Comparison of ENCODE assay signal across 2 cellular contexts in genomic region chrX:30302957-30303356, GRCh38.
A peak's percentile ranks its signal among the peaks of the same experiment; 100 is the strongest.
TF ChIP-seq lines count a peak whose summit lies in the region.

No MANE protein-coding gene starts in this region.

TF ChIP-seq in A549, 52 proteins besides CTCF, POLR2A, EP300 and RAD21 (continues in another document):
- TF ChIP-seq RARB (CRISPR knock-in tag; IDR thresholded peaks at IDR 0.05) (no peak), NR3C1 (IDR thresholded peaks at IDR 0.05) (no peak), FOSL2 (IDR thresholded peaks at IDR 0.05) (no peak), FOSL2 (CRISPR knock-in tag; IDR thresholded peaks at IDR 0.05) (peak; percentile 62), REST (IDR thresholded peaks at IDR 0.05) (no peak), SMC3 (IDR thresholded peaks at IDR 0.05) (no peak), USF2 (IDR thresholded peaks at IDR 0.05) (peak; percentile 76), ZFP36 (IDR thresholded peaks at IDR 0.05; ENCODE audit: borderline replicate concordance, partially characterized antibody) (no peak), HOXA7 (CRISPR knock-in tag; IDR thresholded peaks at IDR 0.05) (0 out of 2 replicates have a peak, but pooled peaks have one; percentile 39), TP53 (CRISPR knock-in tag; IDR thresholded peaks at IDR 0.05) (no peak), ZNF302 (CRISPR knock-in tag; IDR thresholded peaks at IDR 0.05) (no peak), HDAC2 (IDR thresholded peaks at IDR 0.05) (no peak), HES2 (IDR thresholded peaks at IDR 0.05) (no peak), MAFK (IDR thresholded peaks at IDR 0.05; ENCODE audit: partially characterized antibody) (no peak), JUNB (IDR thresholded peaks at IDR 0.05) (no peak), HEYL (CRISPR knock-in tag; IDR thresholded peaks at IDR 0.05) (no peak), CHD2 (IDR thresholded peaks at IDR 0.05; ENCODE audit: low read length, partially characterized antibody) (no peak), FOXS1 (CRISPR knock-in tag; IDR thresholded peaks at IDR 0.05) (no peak), CBX8 (IDR thresholded peaks at IDR 0.05) (no peak), NFE2L2 (conservative IDR thresholded peaks at IDR 0.05; ENCODE audit: low read length) (no peak), CHD4 (IDR thresholded peaks at IDR 0.05; ENCODE audit: borderline replicate concordance) (no peak), BHLHE40 (IDR thresholded peaks at IDR 0.05; ENCODE audit: low read depth, low read length) (peak; percentile 69; the same call in 1 of the 2 replicates), EHF (CRISPR knock-in tag; IDR thresholded peaks at IDR 0.05) (no peak), JUN (IDR thresholded peaks at IDR 0.05) (peak in 1 of 2 experiments; percentile 22; a peak in 1 of 5 replicates), ZSCAN20 (CRISPR knock-in tag; IDR thresholded peaks at IDR 0.05) (no peak), CBX2 (IDR thresholded peaks at IDR 0.05; ENCODE audit: borderline replicate concordance, low read depth) (no peak), GATA3 (IDR thresholded peaks at IDR 0.05; ENCODE audit: borderline replicate concordance) (no peak), RNF2 (IDR thresholded peaks at IDR 0.05; ENCODE audit: borderline replicate concordance, low read depth) (no peak), KDM5A (IDR thresholded peaks at IDR 0.05) (no peak)
- TF ChIP-seq, protein P1, sequence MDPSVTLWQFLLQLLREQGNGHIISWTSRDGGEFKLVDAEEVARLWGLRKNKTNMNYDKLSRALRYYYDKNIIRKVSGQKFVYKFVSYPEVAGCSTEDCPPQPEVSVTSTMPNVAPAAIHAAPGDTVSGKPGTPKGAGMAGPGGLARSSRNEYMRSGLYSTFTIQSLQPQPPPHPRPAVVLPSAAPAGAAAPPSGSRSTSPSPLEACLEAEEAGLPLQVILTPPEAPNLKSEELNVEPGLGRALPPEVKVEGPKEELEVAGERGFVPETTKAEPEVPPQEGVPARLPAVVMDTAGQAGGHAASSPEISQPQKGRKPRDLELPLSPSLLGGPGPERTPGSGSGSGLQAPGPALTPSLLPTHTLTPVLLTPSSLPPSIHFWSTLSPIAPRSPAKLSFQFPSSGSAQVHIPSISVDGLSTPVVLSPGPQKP (IDR thresholded peaks at IDR 0.05; ENCODE audit: low read depth, low read length), result no peak
- TF ChIP-seq, protein P2, sequence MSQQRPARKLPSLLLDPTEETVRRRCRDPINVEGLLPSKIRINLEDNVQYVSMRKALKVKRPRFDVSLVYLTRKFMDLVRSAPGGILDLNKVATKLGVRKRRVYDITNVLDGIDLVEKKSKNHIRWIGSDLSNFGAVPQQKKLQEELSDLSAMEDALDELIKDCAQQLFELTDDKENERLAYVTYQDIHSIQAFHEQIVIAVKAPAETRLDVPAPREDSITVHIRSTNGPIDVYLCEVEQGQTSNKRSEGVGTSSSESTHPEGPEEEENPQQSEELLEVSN (IDR thresholded peaks at IDR 0.05; ENCODE audit: borderline replicate concordance, low read depth), result peak; percentile 42; the same call in 1 of the 2 replicates
- TF ChIP-seq, protein P3, sequence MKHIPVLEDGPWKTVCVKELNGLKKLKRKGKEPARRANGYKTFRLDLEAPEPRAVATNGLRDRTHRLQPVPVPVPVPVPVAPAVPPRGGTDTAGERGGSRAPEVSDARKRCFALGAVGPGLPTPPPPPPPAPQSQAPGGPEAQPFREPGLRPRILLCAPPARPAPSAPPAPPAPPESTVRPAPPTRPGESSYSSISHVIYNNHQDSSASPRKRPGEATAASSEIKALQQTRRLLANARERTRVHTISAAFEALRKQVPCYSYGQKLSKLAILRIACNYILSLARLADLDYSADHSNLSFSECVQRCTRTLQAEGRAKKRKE (CRISPR knock-in tag; IDR thresholded peaks at IDR 0.05; ENCODE audit: low read depth), result no peak
- TF ChIP-seq, protein P4, sequence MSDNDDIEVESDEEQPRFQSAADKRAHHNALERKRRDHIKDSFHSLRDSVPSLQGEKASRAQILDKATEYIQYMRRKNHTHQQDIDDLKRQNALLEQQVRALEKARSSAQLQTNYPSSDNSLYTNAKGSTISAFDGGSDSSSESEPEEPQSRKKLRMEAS (IDR thresholded peaks at IDR 0.05), result peak; percentile 66; the same call in 1 of the 2 replicates

TF ChIP-seq in HepG2, 621 proteins besides CTCF, POLR2A, EP300 and RAD21:
- peak; percentile 78 for TF ChIP-seq BHLHE40 (IDR thresholded peaks at IDR 0.05; ENCODE audit: low read length)
- TF ChIP-seq RAD51 (IDR thresholded peaks at IDR 0.05; ENCODE audit: borderline replicate concordance), result no peak
- TF ChIP-seq BATF2 (CRISPR knock-in tag; IDR thresholded peaks at IDR 0.05), result no peak
- TF ChIP-seq ZBTB25 (CRISPR knock-in tag; IDR thresholded peaks at IDR 0.05), result no peak
- no peak for TF ChIP-seq ZNF567 (CRISPR knock-in tag; IDR thresholded peaks at IDR 0.05; ENCODE audit: borderline replicate concordance)
- no peak for TF ChIP-seq SMC3 (IDR thresholded peaks at IDR 0.05; ENCODE audit: low read length)
- TF ChIP-seq ZBTB1 (CRISPR knock-in tag; IDR thresholded peaks at IDR 0.05; ENCODE audit: borderline replicate concordance), result no peak
